14 cellular contexts compared by ENCODE assay signal in genomic region chr12:118166946-118167345, GRCh38. TPM values are rescaled to one million over a fixed set of nuclear protein-coding genes. Genes with fewer than 3 reads are reported as not detected.
DNase-seq lines count a peak whose midpoint lies in the region; ATAC-seq, FAIRE-seq and TF ChIP-seq lines count a peak whose summit lies in the region.
"Had no signal": no experiment of that assay in that cellular context is flagged by ENCODE, and none has a peak within 500 bp of the region (broad histone marks: within the 10 kb centered on the region; RNA-seq: fewer than 3 reads in every experiment).

No MANE protein-coding gene starts in this region.

- DNase-seq in GM12891 (ENCODE audit: insufficient read length, low spot score), result peak; percentile 54
- peak; percentile 62 for DNase-seq in GM19239 (ENCODE audit: insufficient read length, low spot score)
- no peak for DNase-seq in globus pallidus (ENCODE audit: low spot score)
- no peak for DNase-seq in stimulated activated CD4-positive, alpha-beta T cell treated with anti-CD3 and anti-CD28 coated beads, Interleukin-15, amount 100 ng/mL, for 24 hours
- DNase-seq in NCI-H146 (lab: John Stamatoyannopoulos, UW), result no peak
- DNase-seq in stimulated activated CD4-positive, alpha-beta T cell treated with anti-CD3 and anti-CD28 coated beads, Interleukin-1b, Interleukin-23, amount 100 ng/mL, for 48 hours, result no peak
- DNase-seq: activated CD4-positive, alpha-beta T cell treated with anti-CD3 and anti-CD28 coated beads, Interleukin-2, amount 10 ng/mL, durations not matched to agents 7 days and 5 days; brain microvascular endothelial cell; CD8-positive, alpha-beta memory T cell; gastrocnemius medialis; NCI-H1105 treated with DMSO at 0.1 percent for 48 hours had no signal

- TF ChIP-seq POLR2A in GM12891 (IDR thresholded peaks at IDR 0.05; ENCODE audit: low read depth, low read length), result no peak

- peak; percentile 98 for ATAC-seq in HG02798 (IDR thresholded peaks at IDR 0.05; ENCODE audit: poor library complexity, unreplicated experiment)
- ATAC-seq in HG03571 (IDR thresholded peaks at IDR 0.05; ENCODE audit: unreplicated experiment), result peak; percentile 98
- ATAC-seq: gastrocnemius medialis had no signal

- FAIRE-seq in GM12891 (lab: Jason Lieb, UNC) (peak; percentile 95), GM19239 (lab: Jason Lieb, UNC) (peak; percentile 97)
- FAIRE-seq: H1 had no signal

TF ChIP-seq in GM12891, 5 proteins besides CTCF, POLR2A, EP300 and RAD21:
- TF ChIP-seq POU2F2 (IDR thresholded peaks at IDR 0.05; ENCODE audit: low read depth, low read length) (no peak), SPI1 (IDR thresholded peaks at IDR 0.05; ENCODE audit: low read depth, low read length) (peak; percentile 78)
TF ChIP-seq in GM12891: peak in this region for 1.

RNA-seq across cellular contexts. Expression of gene PEBP1, which starts 31.0 kb away (rescaled TPM):
- polyA plus RNA-seq in GM12891 (2012; ENCODE audit: low read depth, missing spikeins), result 175 TPM

Comparison
In these comparisons a context has a peak if more than half of its experiments do, and no peak if none do; other contexts are left out.
1. DNase-seq: peak in GM12891 (single experiment) and GM19239 (single experiment); none in globus pallidus (single experiment), stimulated activated CD4-positive, alpha-beta T cell treated with anti-CD3 and anti-CD28 coated beads, Interleukin-15, amount 100 ng/mL, for 24 hours (single experiment), NCI-H146 (single experiment) and stimulated activated CD4-positive, alpha-beta T cell treated with anti-CD3 and anti-CD28 coated beads, Interleukin-1b, Interleukin-23, amount 100 ng/mL, for 48 hours (single experiment).